ENCODE assay signal across 14 cellular contexts in the genomic region with DNA sequence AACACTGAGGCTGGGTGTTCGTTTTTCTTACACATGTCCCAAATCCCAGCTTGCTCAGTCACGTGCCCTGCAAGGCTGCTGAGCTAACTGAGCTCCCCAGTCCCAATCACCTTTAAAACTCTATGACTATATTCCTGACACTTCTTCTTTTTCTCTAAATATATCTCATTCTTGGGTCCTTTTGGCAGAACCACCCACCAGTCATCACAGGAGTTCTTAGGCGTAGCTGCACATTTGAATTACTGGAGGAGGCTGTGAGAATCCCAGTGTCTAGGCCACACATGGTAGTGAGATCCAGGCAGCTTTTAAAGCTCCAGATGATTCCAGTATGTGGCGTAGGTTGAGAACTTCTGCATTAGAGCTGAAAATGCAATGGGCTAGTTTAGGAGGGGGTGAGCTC.
A peak's percentile ranks its signal among the peaks of the same experiment; 100 is the strongest.
DNase-seq lines count a peak whose midpoint lies in the region; ATAC-seq lines count a peak whose summit lies in the region.
"Had no signal": no experiment of that assay in that cellular context is flagged by ENCODE, and none has a peak within 500 bp of the region (broad histone marks: within the 10 kb centered on the region; RNA-seq: fewer than 3 reads in every experiment).

No MANE protein-coding gene starts in this region.

- no peak for DNase-seq in SJSA1 (ENCODE audit: low read depth in 1 of 2, low spot score in 2 of 2)
- DNase-seq in inferior parietal cortex (ENCODE audit: extremely low spot score), result peak; percentile 13
- peak; percentile 40 for DNase-seq in superior temporal gyrus (ENCODE audit: extremely low spot score)
- no peak for DNase-seq in cerebellum (ENCODE audit: low spot score)
- DNase-seq: CD4-positive, alpha-beta T cell; CD8-positive, alpha-beta memory T cell; DMS 273 treated with DMSO at 0.1 percent for 48 hours; DMS79 treated with DMSO at 0.1 percent for 48 hours; GF-D8; GOT3 had no signal

- no peak overlapping the region for H3K4me3 ChIP-seq in SJSA1
- H3K4me3 ChIP-seq: BLaER1 treated with 17β-estradiol and CSF1 and Interleukin-3, amounts not matched to agents 10 nM and 100 nM; HAP-1 had no signal

- peaks cover 9% of the 10 kb centered on the region; the same call in 1 of the 2 replicates for H3K36me3 ChIP-seq in SJSA1
- H3K36me3 ChIP-seq: HAP-1 had no signal

- no peaks in the 10 kb centered on the region for H3K27me3 ChIP-seq in SJSA1 (replicated peaks)
- H3K27me3 ChIP-seq: BLaER1 treated with 17β-estradiol and CSF1 and Interleukin-3, amounts not matched to agents 10 nM and 100 nM had no signal

- peak overlapping the region; percentile 15; the same call in 1 of the 2 replicates for H3K27ac ChIP-seq in SJSA1
- H3K27ac ChIP-seq: BLaER1 treated with 17β-estradiol and CSF1 and Interleukin-3, amounts not matched to agents 10 nM and 100 nM had no signal

- H3K9me3 ChIP-seq in SJSA1 (replicated peaks), result no peaks in the 10 kb centered on the region
- H3K9me3 ChIP-seq: BLaER1 treated with 17β-estradiol and CSF1 and Interleukin-3, amounts not matched to agents 10 nM and 100 nM; HAP-1 had no signal

- peaks cover 83% of the 10 kb centered on the region for H3K4me1 ChIP-seq in SJSA1 (replicated peaks)
- H3K4me1 ChIP-seq: HAP-1 had no signal

- no peak for ATAC-seq in GM18909 (IDR thresholded peaks at IDR 0.05; ENCODE audit: poor library complexity, unreplicated experiment)
- no peak for ATAC-seq in esophagus mucosa

Comparison
In these comparisons a context has a peak if more than half of its experiments do, and no peak if none do; other contexts are left out.
1. DNase-seq: peak in inferior parietal cortex (single experiment) and superior temporal gyrus (single experiment); none in SJSA1 (0 of 2) and cerebellum (single experiment).